1 cellular context compared by ENCODE assay signal in the genomic region with DNA sequence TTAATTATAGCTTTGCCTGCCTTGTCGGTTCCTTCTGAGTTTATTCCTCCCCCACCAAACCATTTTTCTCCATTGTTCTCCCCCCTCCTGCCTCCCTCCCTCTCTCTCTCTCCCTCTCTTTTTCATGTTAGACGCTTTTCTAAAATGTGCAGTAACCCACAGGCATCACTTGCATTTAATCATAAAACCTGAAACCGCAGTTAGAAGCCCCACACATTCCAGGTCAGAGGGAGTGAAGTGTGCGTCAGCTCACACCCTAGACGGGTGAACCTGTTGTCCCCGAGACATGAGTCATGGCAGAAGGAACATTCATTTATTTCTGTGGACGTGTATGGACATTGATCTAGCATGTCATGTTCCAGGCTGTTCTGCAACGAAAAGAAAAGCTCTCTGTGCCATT.
TF ChIP-seq lines count a peak whose summit lies in the region.

No MANE protein-coding gene starts in this region.

TF ChIP-seq in SK-N-SH, 30 proteins besides CTCF, POLR2A, EP300 and RAD21:
- TF ChIP-seq ZBTB33 (IDR thresholded peaks at IDR 0.05; ENCODE audit: borderline replicate concordance, low read depth), result no peak
- TF ChIP-seq FOXJ3 (CRISPR knock-in tag; IDR thresholded peaks at IDR 0.05), result no peak
- TF ChIP-seq SMC3 (IDR thresholded peaks at IDR 0.05; ENCODE audit: low read depth, low read length), result no peak
- TF ChIP-seq GATA2 (CRISPR knock-in tag; IDR thresholded peaks at IDR 0.05), result no peak
- no peak for TF ChIP-seq CHD2 (IDR thresholded peaks at IDR 0.05; ENCODE audit: low read length, partially characterized antibody)
- no peak for TF ChIP-seq JUND (IDR thresholded peaks at IDR 0.05)
- TF ChIP-seq, protein P1, sequence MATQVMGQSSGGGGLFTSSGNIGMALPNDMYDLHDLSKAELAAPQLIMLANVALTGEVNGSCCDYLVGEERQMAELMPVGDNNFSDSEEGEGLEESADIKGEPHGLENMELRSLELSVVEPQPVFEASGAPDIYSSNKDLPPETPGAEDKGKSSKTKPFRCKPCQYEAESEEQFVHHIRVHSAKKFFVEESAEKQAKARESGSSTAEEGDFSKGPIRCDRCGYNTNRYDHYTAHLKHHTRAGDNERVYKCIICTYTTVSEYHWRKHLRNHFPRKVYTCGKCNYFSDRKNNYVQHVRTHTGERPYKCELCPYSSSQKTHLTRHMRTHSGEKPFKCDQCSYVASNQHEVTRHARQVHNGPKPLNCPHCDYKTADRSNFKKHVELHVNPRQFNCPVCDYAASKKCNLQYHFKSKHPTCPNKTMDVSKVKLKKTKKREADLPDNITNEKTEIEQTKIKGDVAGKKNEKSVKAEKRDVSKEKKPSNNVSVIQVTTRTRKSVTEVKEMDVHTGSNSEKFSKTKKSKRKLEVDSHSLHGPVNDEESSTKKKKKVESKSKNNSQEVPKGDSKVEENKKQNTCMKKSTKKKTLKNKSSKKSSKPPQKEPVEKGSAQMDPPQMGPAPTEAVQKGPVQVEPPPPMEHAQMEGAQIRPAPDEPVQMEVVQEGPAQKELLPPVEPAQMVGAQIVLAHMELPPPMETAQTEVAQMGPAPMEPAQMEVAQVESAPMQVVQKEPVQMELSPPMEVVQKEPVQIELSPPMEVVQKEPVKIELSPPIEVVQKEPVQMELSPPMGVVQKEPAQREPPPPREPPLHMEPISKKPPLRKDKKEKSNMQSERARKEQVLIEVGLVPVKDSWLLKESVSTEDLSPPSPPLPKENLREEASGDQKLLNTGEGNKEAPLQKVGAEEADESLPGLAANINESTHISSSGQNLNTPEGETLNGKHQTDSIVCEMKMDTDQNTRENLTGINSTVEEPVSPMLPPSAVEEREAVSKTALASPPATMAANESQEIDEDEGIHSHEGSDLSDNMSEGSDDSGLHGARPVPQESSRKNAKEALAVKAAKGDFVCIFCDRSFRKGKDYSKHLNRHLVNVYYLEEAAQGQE (IDR thresholded peaks at IDR 0.05; ENCODE audit: low read depth, low read length), result no peak
- TF ChIP-seq GABPA (IDR thresholded peaks at IDR 0.05; ENCODE audit: low read depth), result no peak
- TF ChIP-seq TCF12 (IDR thresholded peaks at IDR 0.05), result no peak
- no peak for TF ChIP-seq RXRA (IDR thresholded peaks at IDR 0.05; ENCODE audit: borderline replicate concordance, low read depth)
